In the genomic region with DNA sequence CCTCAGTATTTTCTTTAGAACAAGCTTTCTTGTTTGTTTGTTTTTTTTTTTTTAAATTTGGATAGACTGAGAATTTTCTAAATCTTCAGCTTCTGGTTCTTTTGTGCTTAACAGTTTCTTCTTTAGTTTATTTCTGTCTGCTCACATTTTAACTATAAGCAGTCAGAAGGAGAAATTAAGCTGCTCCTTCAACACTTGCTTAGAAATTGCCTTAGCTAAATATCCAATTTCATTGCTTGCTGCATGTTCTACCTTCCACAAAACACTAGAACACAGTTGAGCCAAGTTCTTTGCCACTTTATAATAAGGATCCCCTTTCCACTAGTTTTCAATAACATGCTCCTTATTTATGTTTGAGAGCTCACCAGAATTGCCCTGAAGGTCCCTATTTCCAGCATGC, we compare ENCODE assay signal across 2 cellular contexts.
TF ChIP-seq lines count a peak whose summit lies in the region.

No MANE protein-coding gene starts in this region.

TF ChIP-seq in HepG2, 621 proteins besides CTCF, POLR2A, EP300 and RAD21:
- TF ChIP-seq ZNF256 (CRISPR knock-in tag; conservative IDR thresholded peaks at IDR 0.05) (peak; percentile 98), SNAI1 (CRISPR knock-in tag; IDR thresholded peaks at IDR 0.05; ENCODE audit: borderline replicate concordance) (no peak)
- TF ChIP-seq, protein P1, sequence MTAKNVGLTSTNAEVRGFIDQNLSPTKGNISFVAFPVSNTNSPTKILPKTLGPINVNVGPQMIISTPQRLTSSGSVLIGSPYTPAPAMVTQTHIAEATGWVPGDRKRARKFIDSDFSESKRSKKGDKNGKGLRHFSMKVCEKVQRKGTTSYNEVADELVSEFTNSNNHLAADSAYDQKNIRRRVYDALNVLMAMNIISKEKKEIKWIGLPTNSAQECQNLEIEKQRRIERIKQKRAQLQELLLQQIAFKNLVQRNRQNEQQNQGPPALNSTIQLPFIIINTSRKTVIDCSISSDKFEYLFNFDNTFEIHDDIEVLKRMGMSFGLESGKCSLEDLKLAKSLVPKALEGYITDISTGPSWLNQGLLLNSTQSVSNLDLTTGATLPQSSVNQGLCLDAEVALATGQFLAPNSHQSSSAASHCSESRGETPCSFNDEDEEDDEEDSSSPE (CRISPR knock-in tag; IDR thresholded peaks at IDR 0.05), result no peak

TF ChIP-seq in HEK293, 187 proteins besides CTCF, POLR2A, EP300 and RAD21:
- TF ChIP-seq ZNF530 (tag by site-specific recombination; IDR thresholded peaks at IDR 0.05; ENCODE audit: low read depth), result no peak
- TF ChIP-seq ZNF416 (tag by site-specific recombination; IDR thresholded peaks at IDR 0.05), result no peak
- no peak for TF ChIP-seq ZNF623 (tag by site-specific recombination; IDR thresholded peaks at IDR 0.05)
- TF ChIP-seq, protein P2, sequence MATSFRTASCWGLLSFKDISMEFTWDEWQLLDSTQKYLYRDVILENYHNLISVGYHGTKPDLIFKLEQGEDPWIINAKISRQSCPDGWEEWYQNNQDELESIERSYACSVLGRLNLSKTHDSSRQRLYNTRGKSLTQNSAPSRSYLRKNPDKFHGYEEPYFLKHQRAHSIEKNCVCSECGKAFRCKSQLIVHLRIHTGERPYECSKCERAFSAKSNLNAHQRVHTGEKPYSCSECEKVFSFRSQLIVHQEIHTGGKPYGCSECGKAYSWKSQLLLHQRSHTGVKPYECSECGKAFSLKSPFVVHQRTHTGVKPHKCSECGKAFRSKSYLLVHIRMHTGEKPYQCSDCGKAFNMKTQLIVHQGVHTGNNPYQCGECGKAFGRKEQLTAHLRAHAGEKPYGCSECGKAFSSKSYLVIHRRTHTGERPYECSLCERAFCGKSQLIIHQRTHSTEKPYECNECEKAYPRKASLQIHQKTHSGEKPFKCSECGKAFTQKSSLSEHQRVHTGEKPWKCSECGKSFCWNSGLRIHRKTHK (tag by site-specific recombination; IDR thresholded peaks at IDR 0.05), result no peak
- TF ChIP-seq SETDB1 (IDR thresholded peaks at IDR 0.05; ENCODE audit: insufficient read length, low read length), result peak; percentile 23
